14 cellular contexts compared by ENCODE assay signal in genomic region chr18:62128157-62128556, GRCh38. TPM values are rescaled to one million over a fixed set of nuclear protein-coding genes. Genes with fewer than 3 reads are reported as not detected.
A peak's percentile ranks its signal among the peaks of the same experiment; 100 is the strongest.
DNase-seq lines count a peak whose midpoint lies in the region; TF ChIP-seq lines count a peak whose summit lies in the region.
"Had no signal": no experiment of that assay in that cellular context is flagged by ENCODE, and none has a peak within 500 bp of the region (broad histone marks: within the 10 kb centered on the region; RNA-seq: fewer than 3 reads in every experiment).

No MANE protein-coding gene starts in this region.

- no peak overlapping the region for H3K4me3 ChIP-seq in Jurkat, Clone E6-1 (ENCODE audit: low read length)
- H3K4me3 ChIP-seq in prostate gland, result no peak overlapping the region

- H3K36me3 Mint-ChIP-seq in activated T-helper 2 cell treated with anti-CD3 and anti-CD28 coated beads, Interferon-gamma antibody, Interleukin-2, Interleukin-4, amounts not matched to agents 10 μg/mL and 5 μg/mL and 100 μg/mL, durations not matched to agents 14 hours and 24 hours and 36 hours (ENCODE audit: low read depth), result peaks cover 5% of the 10 kb centered on the region

- DNase-seq in DMS 273 treated with DMSO at 0.1 percent for 48 hours (lab: John Stamatoyannopoulos, UW) (peak; percentile 21), dedifferentiated amniotic fluid mesenchymal stem cell (ENCODE audit: extremely low spot score) (peak; percentile 44), prostate gland (ENCODE audit: low spot score) (peak; percentile 46), cortex of kidney (lab: John Stamatoyannopoulos, UW) (no peak), mucosa of gallbladder (ENCODE audit: low spot score) (no peak)
- peak; percentile 3 for DNase-seq in Jurkat, Clone E6-1 (ENCODE audit: low read depth, low spot score)
- DNase-seq in activated T-helper 2 cell treated with anti-CD3 and anti-CD28 coated beads, Interferon-gamma antibody, Interleukin-2, Interleukin-4, amounts not matched to agents 10 μg/mL and 5 μg/mL and 100 μg/mL, durations not matched to agents 14 hours and 24 hours and 36 hours (ENCODE audit: low spot score), result no peak
- DNase-seq: activated CD4-positive, alpha-beta T cell treated with anti-CD3 and anti-CD28 coated beads, Interleukin-2, amount 50 U/mL, for 4 hours; activated gamma-delta T cell; caudate nucleus; foreskin keratinocyte; islet precursor cell; NCI-H1092; T-helper 9 cell had no signal

- no peak overlapping the region for H3K27ac Mint-ChIP-seq in activated T-helper 2 cell treated with anti-CD3 and anti-CD28 coated beads, Interferon-gamma antibody, Interleukin-2, Interleukin-4, amounts not matched to agents 10 μg/mL and 5 μg/mL and 100 μg/mL, durations not matched to agents 14 hours and 24 hours and 36 hours

- no peaks in the 10 kb centered on the region for H3K9me3 ChIP-seq in prostate gland

- intact Hi-C loops in prostate gland (cut with DNase I), result no loop called here
- intact Hi-C loops in activated T-helper 2 cell treated with anti-CD3 and anti-CD28 coated beads, Interferon-gamma antibody, Interleukin-2, Interleukin-4, amounts not matched to agents 10 μg/mL and 5 μg/mL and 100 μg/mL, durations not matched to agents 14 hours and 24 hours and 36 hours (cut with micrococcal nuclease), result no loop called here

- 8% methylated on average over 1 of the region's 1 CpG for WGBS in prostate gland

- H3K4me3 Mint-ChIP-seq in activated T-helper 2 cell treated with anti-CD3 and anti-CD28 coated beads, Interferon-gamma antibody, Interleukin-2, Interleukin-4, amounts not matched to agents 10 μg/mL and 5 μg/mL and 100 μg/mL, durations not matched to agents 14 hours and 24 hours and 36 hours (ENCODE audit: low read depth), result no peak overlapping the region

- no peak for TF ChIP-seq CTCF in prostate gland (IDR thresholded peaks at IDR 0.05)

- no peaks in the 10 kb centered on the region for H3K36me3 ChIP-seq in prostate gland

- H3K9me3 Mint-ChIP-seq in activated T-helper 2 cell treated with anti-CD3 and anti-CD28 coated beads, Interferon-gamma antibody, Interleukin-2, Interleukin-4, amounts not matched to agents 10 μg/mL and 5 μg/mL and 100 μg/mL, durations not matched to agents 14 hours and 24 hours and 36 hours, result no peaks in the 10 kb centered on the region

- no peak overlapping the region for H3K27ac ChIP-seq in prostate gland
- H3K27ac ChIP-seq: foreskin keratinocyte had no signal

- no peaks in the 10 kb centered on the region for H3K27me3 Mint-ChIP-seq in activated T-helper 2 cell treated with anti-CD3 and anti-CD28 coated beads, Interferon-gamma antibody, Interleukin-2, Interleukin-4, amounts not matched to agents 10 μg/mL and 5 μg/mL and 100 μg/mL, durations not matched to agents 14 hours and 24 hours and 36 hours (ENCODE audit: low read depth)

- H3K4me1 ChIP-seq in prostate gland (replicated peaks), result no peaks in the 10 kb centered on the region

- H3K27me3 ChIP-seq in prostate gland (replicated peaks; ENCODE audit: insufficient read depth), result no peaks in the 10 kb centered on the region
- H3K27me3 ChIP-seq: foreskin keratinocyte had no signal

- H3K4me1 Mint-ChIP-seq in activated T-helper 2 cell treated with anti-CD3 and anti-CD28 coated beads, Interferon-gamma antibody, Interleukin-2, Interleukin-4, amounts not matched to agents 10 μg/mL and 5 μg/mL and 100 μg/mL, durations not matched to agents 14 hours and 24 hours and 36 hours (ENCODE audit: low read depth), result peaks cover 7% of the 10 kb centered on the region

- no peak for TF ChIP-seq POLR2A in prostate gland (IDR thresholded peaks at IDR 0.05)

RNA-seq across cellular contexts. Expression of gene PIGN, which starts 58.7 kb away (rescaled TPM):
- 13.3 TPM for polyA plus RNA-seq in Jurkat, Clone E6-1 (2012; ENCODE audit: insufficient read depth, insufficient read length)
- 10 to 100 TPM; 30.3 to 39.6 TPM for total RNA-seq in prostate gland
- total RNA-seq in mucosa of gallbladder, result 24.2 TPM
- total RNA-seq in activated T-helper 2 cell treated with anti-CD3 and anti-CD28 coated beads, Interferon-gamma antibody, Interleukin-2, Interleukin-4, amounts not matched to agents 10 μg/mL and 5 μg/mL and 100 μg/mL, durations not matched to agents 14 hours and 24 hours and 36 hours, result 29.4 and 29.6 TPM in 2 replicates

RNA-seq across cellular contexts. Expression of gene RELCH, which starts 58.9 kb away (rescaled TPM):
- 13.5 TPM for polyA plus RNA-seq in Jurkat, Clone E6-1 (2012; ENCODE audit: insufficient read depth, insufficient read length)
- total RNA-seq in prostate gland, result 10 to 100 TPM; 34.8 to 49.0 TPM
- 31.0 TPM for total RNA-seq in mucosa of gallbladder
- 29.1 and 32.3 TPM in 2 replicates for total RNA-seq in activated T-helper 2 cell treated with anti-CD3 and anti-CD28 coated beads, Interferon-gamma antibody, Interleukin-2, Interleukin-4, amounts not matched to agents 10 μg/mL and 5 μg/mL and 100 μg/mL, durations not matched to agents 14 hours and 24 hours and 36 hours

Comparison
In these comparisons a context has a peak if more than half of its experiments do, and no peak if none do; other contexts are left out.
1. DNase-seq: peak in DMS 273 treated with DMSO at 0.1 percent for 48 hours (single experiment), Jurkat, Clone E6-1 (single experiment), dedifferentiated amniotic fluid mesenchymal stem cell (single experiment) and prostate gland (single experiment); none in cortex of kidney (single experiment), mucosa of gallbladder (single experiment) and activated T-helper 2 cell treated with anti-CD3 and anti-CD28 coated beads, Interferon-gamma antibody, Interleukin-2, Interleukin-4, amounts not matched to agents 10 μg/mL and 5 μg/mL and 100 μg/mL, durations not matched to agents 14 hours and 24 hours and 36 hours (single experiment).